In genomic region chr6:56742122-56742791, GRCh38 we compare ENCODE assay signal across 9 cellular contexts.
DNase-seq lines count a peak whose midpoint lies in the region; ATAC-seq lines count a peak whose summit lies in the region.
"Had no signal": no experiment of that assay in that cellular context is flagged by ENCODE, and none has a peak within 500 bp of the region (broad histone marks: within the 10 kb centered on the region; RNA-seq: fewer than 3 reads in every experiment).

No MANE protein-coding gene starts in this region.

- H3K23ac ChIP-seq in trophoblast cell (ENCODE audit: low read length): no peak overlapping the region

- peak overlapping the region; percentile 29 for H3K4me2 ChIP-seq in trophoblast cell (ENCODE audit: low read length)

- H3K4me1 ChIP-seq in trophoblast cell (ENCODE audit: control insufficient read depth in 1 of 2, insufficient read depth in 2 of 2, low read length in 2 of 2): peaks cover 4 to 10% of the 10 kb centered on the region in 2 experiments

- ATAC-seq in GM18868 (IDR thresholded peaks at IDR 0.05; ENCODE audit: unreplicated experiment) (peak; percentile 67), HG03025 (IDR thresholded peaks at IDR 0.05; ENCODE audit: low FRiP score, unreplicated experiment) (peak; percentile 63)

- H3K9me3 Mint-ChIP-seq in dendritic cell treated with granulocyte-macrophage colony-stimulating factor and Interleukin-4, amounts not matched to agents 40 ng/mL and 50 ng/mL, for 4 days: no peaks in the 10 kb centered on the region

- no peaks in the 10 kb centered on the region for H3K27me3 ChIP-seq in trophoblast cell (ENCODE audit: insufficient read depth, low read length)

- H4K8ac ChIP-seq in trophoblast cell (ENCODE audit: low read depth, low read length): no peak overlapping the region

- no peak overlapping the region for H3K9ac ChIP-seq in trophoblast cell (ENCODE audit: low read length)

- peaks cover 3% of the 10 kb centered on the region for H3K79me2 ChIP-seq in trophoblast cell (ENCODE audit: control insufficient read depth, insufficient read depth, low read length, poor library complexity)

- DNase-seq in trophoblast cell (peak in 1 of 2 donors; percentile 68), COLO668 (lab: John Stamatoyannopoulos, UW; ENCODE audit: unreplicated experiment) (no peak), cortex of kidney (lab: John Stamatoyannopoulos, UW) (no peak), dedifferentiated amniotic fluid mesenchymal stem cell (ENCODE audit: extremely low spot score) (no peak), NCI-H1048 (lab: John Stamatoyannopoulos, UW) (no peak)

- no peaks in the 10 kb centered on the region for H3K9me3 ChIP-seq in trophoblast cell (ENCODE audit: insufficient read depth, low read depth, low read length)

- H3K4me3 Mint-ChIP-seq in dendritic cell treated with granulocyte-macrophage colony-stimulating factor and Interleukin-4, amounts not matched to agents 40 ng/mL and 50 ng/mL, for 4 days: peak overlapping the region; percentile 79

- no peak overlapping the region for H3K4ac ChIP-seq in trophoblast cell (ENCODE audit: low read depth, low read length)

- no peaks in the 10 kb centered on the region for H3K27me3 Mint-ChIP-seq in dendritic cell treated with granulocyte-macrophage colony-stimulating factor and Interleukin-4, amounts not matched to agents 40 ng/mL and 50 ng/mL, for 4 days

- H3K27ac Mint-ChIP-seq in dendritic cell treated with granulocyte-macrophage colony-stimulating factor and Interleukin-4, amounts not matched to agents 40 ng/mL and 50 ng/mL, for 4 days: peak overlapping the region; percentile 91

- H4K91ac ChIP-seq in trophoblast cell (ENCODE audit: low read depth, low read length): no peak overlapping the region

- intact Hi-C loops in dendritic cell treated with granulocyte-macrophage colony-stimulating factor and Interleukin-4, amounts not matched to agents 40 ng/mL and 50 ng/mL, for 4 days (cut with micrococcal nuclease): no loop called here

- no peak overlapping the region for H2BK120ac ChIP-seq in trophoblast cell (ENCODE audit: insufficient read depth, low read length, poor library complexity)

- H3K14ac ChIP-seq in trophoblast cell (ENCODE audit: low read length): no peak overlapping the region

- H3K36me3 ChIP-seq in trophoblast cell (ENCODE audit: control insufficient read depth in 1 of 2, insufficient read depth in 2 of 2, low read length in 2 of 2): no peaks in the 10 kb centered on the region

- no peak overlapping the region for H3K27ac ChIP-seq in trophoblast cell (ENCODE audit: low read depth, low read length)
- H3K27ac ChIP-seq: HL-60 had no signal

- H2AK5ac ChIP-seq in trophoblast cell (ENCODE audit: low read length): no peak overlapping the region

- H2BK12ac ChIP-seq in trophoblast cell (ENCODE audit: low read length): no peak overlapping the region

- no peak overlapping the region for H3K18ac ChIP-seq in trophoblast cell (ENCODE audit: low read length)

- H3K4me3 ChIP-seq in trophoblast cell (ENCODE audit: low read depth, low read length): no peak overlapping the region

- H3K4me1 Mint-ChIP-seq in dendritic cell treated with granulocyte-macrophage colony-stimulating factor and Interleukin-4, amounts not matched to agents 40 ng/mL and 50 ng/mL, for 4 days (ENCODE audit: low read depth): peaks cover 28% of the 10 kb centered on the region

- H3K79me1 ChIP-seq in trophoblast cell (ENCODE audit: low read length): peaks cover 2% of the 10 kb centered on the region

- H2BK5ac ChIP-seq in trophoblast cell (ENCODE audit: low read depth, low read length, poor library complexity): no peak overlapping the region

- H4K12ac ChIP-seq in trophoblast cell (ENCODE audit: low read depth, low read length): no peak overlapping the region

- no CpG with 5 or more reads among the region's 6 CpGs for WGBS in trophoblast cell (ENCODE audit: extremely low coverage, insufficient coverage, insufficient read length)

- H2AFZ ChIP-seq in trophoblast cell (ENCODE audit: insufficient read depth, low read length, poor library complexity): no peak overlapping the region

- no peaks in the 10 kb centered on the region for H3K36me3 Mint-ChIP-seq in dendritic cell treated with granulocyte-macrophage colony-stimulating factor and Interleukin-4, amounts not matched to agents 40 ng/mL and 50 ng/mL, for 4 days (ENCODE audit: low read depth)
